16 cellular contexts compared by ENCODE assay signal in the genomic region with DNA sequence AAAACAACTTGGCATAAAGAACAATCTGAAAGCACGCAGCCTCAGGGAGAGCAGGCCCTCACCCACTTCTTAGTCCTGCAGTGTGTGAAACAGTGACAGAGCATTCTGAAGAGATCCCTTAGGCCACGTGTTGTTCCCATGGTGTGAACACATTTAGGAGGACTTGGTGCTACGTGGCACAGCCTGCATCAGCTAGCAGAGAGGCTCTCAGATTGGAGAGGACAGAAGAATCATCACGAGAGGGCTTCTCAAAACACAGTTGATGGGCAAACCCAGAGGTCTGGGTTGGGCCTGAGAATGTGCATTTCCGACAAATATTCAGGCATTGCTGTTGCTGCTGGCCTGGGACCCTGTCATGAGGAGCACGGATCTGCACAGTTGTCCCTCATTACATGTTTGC. TPM values are rescaled to one million over a fixed set of nuclear protein-coding genes. Genes with fewer than 3 reads are reported as not detected.
DNase-seq lines count a peak whose midpoint lies in the region; ATAC-seq, FAIRE-seq and TF ChIP-seq lines count a peak whose summit lies in the region.
"Had no signal": no experiment of that assay in that cellular context is flagged by ENCODE, and none has a peak within 500 bp of the region (broad histone marks: within the 10 kb centered on the region; RNA-seq: fewer than 3 reads in every experiment).

No MANE protein-coding gene starts in this region.

- TF ChIP-seq POLR2A in GM12891 (IDR thresholded peaks at IDR 0.05; ENCODE audit: low read depth, low read length): no peak

- peaks cover 19% of the 10 kb centered on the region for H3K36me3 Mint-ChIP-seq in dendritic cell treated with granulocyte-macrophage colony-stimulating factor and Interleukin-4, amounts not matched to agents 40 ng/mL and 50 ng/mL, for 4 days (ENCODE audit: low read depth)

- intact Hi-C loops in dendritic cell treated with granulocyte-macrophage colony-stimulating factor and Interleukin-4, amounts not matched to agents 40 ng/mL and 50 ng/mL, for 4 days (cut with micrococcal nuclease): loop anchor here (10.0 kb wide), 1 partner anchor 64 kb away; a partner anchor contains a TSS

- DNase-seq in AG10803 (ENCODE audit: low read depth) (peak; percentile 13), GM12891 (ENCODE audit: insufficient read length, low spot score) (no peak), mesenteric fat pad (ENCODE audit: low spot score) (peak; percentile 30), amniotic stem cell (lab: John Stamatoyannopoulos, UW) (no peak), DMS79 (lab: John Stamatoyannopoulos, UW) (no peak)
- DNase-seq: COR-L47, EL, NCI-H187, NCI-H226, NCI-H526 treated with DMSO at 0.1 percent for 48 hours, SHP77 had no signal

- ATAC-seq in GM19455 (IDR thresholded peaks at IDR 0.05; ENCODE audit: unreplicated experiment): no peak
- ATAC-seq: K562 had no signal

- H3K4me3 Mint-ChIP-seq in dendritic cell treated with granulocyte-macrophage colony-stimulating factor and Interleukin-4, amounts not matched to agents 40 ng/mL and 50 ng/mL, for 4 days: no peak overlapping the region

- peak overlapping the region; percentile 9 for H3K27ac Mint-ChIP-seq in dendritic cell treated with granulocyte-macrophage colony-stimulating factor and Interleukin-4, amounts not matched to agents 40 ng/mL and 50 ng/mL, for 4 days

- H3K4me1 Mint-ChIP-seq in dendritic cell treated with granulocyte-macrophage colony-stimulating factor and Interleukin-4, amounts not matched to agents 40 ng/mL and 50 ng/mL, for 4 days (ENCODE audit: low read depth): peaks cover 35% of the 10 kb centered on the region

- H3K27me3 Mint-ChIP-seq in dendritic cell treated with granulocyte-macrophage colony-stimulating factor and Interleukin-4, amounts not matched to agents 40 ng/mL and 50 ng/mL, for 4 days: no peaks in the 10 kb centered on the region

- H3K4me3 ChIP-seq in AG10803 (ENCODE audit: low read length): no peak overlapping the region
- H3K4me3 ChIP-seq: HAP-1, K562 had no signal

- FAIRE-seq in GM12891 (lab: Jason Lieb, UNC): peak; percentile 5
- FAIRE-seq: K562, RCC 7860 had no signal

- H3K9me3 Mint-ChIP-seq in dendritic cell treated with granulocyte-macrophage colony-stimulating factor and Interleukin-4, amounts not matched to agents 40 ng/mL and 50 ng/mL, for 4 days: no peaks in the 10 kb centered on the region

- no peak for TF ChIP-seq CTCF in AG10803 (conservative IDR thresholded peaks at IDR 0.05; ENCODE audit: low read length)

TF ChIP-seq in GM12891, 5 proteins besides CTCF, POLR2A, EP300 and RAD21:
- TF ChIP-seq POU2F2 (IDR thresholded peaks at IDR 0.05; ENCODE audit: low read depth, low read length): no peak
- no peak for TF ChIP-seq SPI1 (IDR thresholded peaks at IDR 0.05; ENCODE audit: low read depth, low read length)
- no peak for TF ChIP-seq PAX5 (IDR thresholded peaks at IDR 0.05; ENCODE audit: insufficient read depth, low read length, severe bottlenecking)
TF ChIP-seq in GM12891: peak in this region for 0.

RNA-seq across cellular contexts. Expression of a gene that starts 26.1 kb away (rescaled TPM):
- polyA plus RNA-seq in GM12891 (2012; ENCODE audit: low read depth, missing spikeins): 85.5 TPM
- total RNA-seq in mesenteric fat pad: 66.4 TPM

Comparison
In these comparisons a context has a peak if more than half of its experiments do, and no peak if none do; other contexts are left out.
1. DNase-seq: peak in AG10803 (single experiment) and mesenteric fat pad (single experiment); none in GM12891 (single experiment), amniotic stem cell (single experiment) and DMS79 (single experiment).